8 cellular contexts compared by ENCODE assay signal in the genomic region with DNA sequence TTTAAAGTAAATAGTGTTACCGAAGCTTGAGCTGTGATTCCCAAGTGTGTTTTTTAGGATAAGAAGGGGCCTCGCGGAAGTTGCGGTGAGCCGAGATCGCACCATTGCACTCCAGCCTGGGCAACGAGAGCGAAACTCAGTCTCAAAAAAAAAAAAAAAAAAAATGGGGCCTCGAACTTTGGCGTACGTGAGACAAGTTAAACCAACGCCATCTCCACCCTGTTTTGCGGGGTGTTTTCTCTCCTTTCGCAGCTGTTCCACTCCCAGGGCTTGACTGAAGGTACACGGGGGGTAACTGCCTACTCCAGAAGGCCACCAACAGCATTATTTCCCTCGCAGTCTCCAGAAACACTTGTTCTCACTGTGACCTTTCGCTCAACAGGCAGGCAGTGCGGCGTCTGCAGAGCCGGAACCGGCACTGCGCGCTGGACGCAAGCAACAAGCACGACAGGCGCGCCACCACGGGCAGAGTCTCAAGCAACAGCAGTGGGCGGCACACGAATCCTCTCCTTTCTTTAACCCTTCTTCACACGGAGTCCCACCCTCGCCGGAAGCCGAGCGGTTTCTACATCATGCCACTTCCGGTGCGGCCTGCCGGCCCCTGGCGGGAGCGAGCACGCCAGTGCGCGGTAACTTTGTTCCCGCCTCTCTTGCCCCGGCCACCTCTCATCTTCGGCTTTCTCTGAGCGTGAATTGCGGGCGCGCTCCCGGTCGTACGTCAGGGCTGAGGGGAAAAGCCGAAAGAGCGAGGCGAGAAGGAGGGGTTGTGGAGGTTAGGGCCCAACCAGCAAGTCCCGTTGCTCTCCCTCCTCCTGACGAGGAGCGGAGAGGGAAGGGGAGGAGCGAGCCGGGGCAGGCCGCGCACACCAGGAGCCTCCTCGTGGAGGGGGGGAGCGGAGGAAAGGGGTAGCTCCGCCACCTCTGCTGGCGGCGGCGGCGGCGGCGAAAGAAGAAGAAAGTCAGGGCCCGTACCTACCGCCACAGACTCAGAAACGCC. TPM values are rescaled to one million over a fixed set of nuclear protein-coding genes. Genes with fewer than 3 reads are reported as not detected.
DNase-seq lines count a peak whose midpoint lies in the region; ATAC-seq and TF ChIP-seq lines count a peak whose summit lies in the region.

No MANE protein-coding gene starts in this region.

- H2AK5ac ChIP-seq in neuronal stem cell (ENCODE audit: low read depth, low read length), result no peak overlapping the region

- 0% methylated on average over 9 to 11 of the region's 75 CpGs for WGBS in gastroesophageal sphincter (ENCODE audit: low coverage in 1 of 2), 2 donors
- no CpG with 5 or more reads among the region's 75 CpGs for WGBS in neuronal stem cell (ENCODE audit: extremely low coverage in 2 of 2, insufficient read length in 2 of 2, insufficient replicate concordance in 1 of 2), 2 donors

- no peak for TF ChIP-seq EP300 in gastroesophageal sphincter (IDR thresholded peaks at IDR 0.05)

- H2AFZ ChIP-seq in neuronal stem cell (ENCODE audit: low read length), result peak overlapping the region; percentile 94

- DNase-seq in GM06990 (ENCODE audit: extremely low read depth, insufficient read length), result peak; percentile 99
- DNase-seq in NB4 (ENCODE audit: low read depth), result peak; percentile 100
- peak; percentile 100 for DNase-seq in SK-N-DZ (ENCODE audit: low spot score)
- DNase-seq in activated naive CD4-positive, alpha-beta T cell treated with anti-CD3 and anti-CD28 coated beads, Interleukin-2, amount 50 U/mL, for 16 hours, result peak; percentile 98
- DNase-seq in neuronal stem cell (ENCODE audit: low spot score), result peak; percentile 98

- ATAC-seq in HG02571 (IDR thresholded peaks at IDR 0.05; ENCODE audit: unreplicated experiment) (peak; percentile 65), gastroesophageal sphincter (peak; percentile 94)

- no peak overlapping the region for H3K4ac ChIP-seq in neuronal stem cell (ENCODE audit: low read length)

- H3K9ac ChIP-seq in neuronal stem cell (ENCODE audit: low read depth, low read length, poor library complexity) (peak overlapping the region; percentile 99), subcutaneous abdominal adipose tissue (ENCODE audit: low read length in 5 of 5) (peak overlapping the region; percentile 49 to 98 (median 86))

- H3K4me1 ChIP-seq in gastroesophageal sphincter (peaks cover 0 to 27% (median 5%) of the 10 kb centered on the region in 3 donors), neuronal stem cell (ENCODE audit: control insufficient read depth in 2 of 2, insufficient read depth in 1 of 2, low read depth in 1 of 2, low read length in 2 of 2) (peaks cover 0 to 6% of the 10 kb centered on the region in 2 donors), subcutaneous abdominal adipose tissue (ENCODE audit: control insufficient read depth in 5 of 5, insufficient read depth in 5 of 5, low read length in 5 of 5) (peaks cover 2 to 39% (median 32%) of the 10 kb centered on the region in 5 donors)

- H3K27me3 ChIP-seq in GM06990 (replicated peaks; ENCODE audit: control insufficient read depth, insufficient read depth, low read length) (no peaks in the 10 kb centered on the region), gastroesophageal sphincter (no peaks in the 10 kb centered on the region), neuronal stem cell (ENCODE audit: control insufficient read depth in 3 of 3, insufficient read depth in 3 of 3, low read depth in 1 of 3, low read length in 3 of 3) (no peaks in the 10 kb centered on the region), subcutaneous abdominal adipose tissue (ENCODE audit: control insufficient read depth in 5 of 5, insufficient read depth in 4 of 5, low read length in 5 of 5) (no peaks in the 10 kb centered on the region)

- H3K9me3 ChIP-seq in gastroesophageal sphincter (no peaks in the 10 kb centered on the region), neuronal stem cell (replicated peaks in 1 of 2; ENCODE audit: control insufficient read depth in 2 of 2, insufficient read depth in 1 of 2, low read depth in 1 of 2, low read length in 2 of 2) (peaks cover 0 to 8% of the 10 kb centered on the region in 2 donors), subcutaneous abdominal adipose tissue (ENCODE audit: control insufficient read depth in 5 of 5, low read length in 5 of 5) (no peaks in the 10 kb centered on the region)

- H3K36me3 ChIP-seq in GM06990 (ENCODE audit: control insufficient read depth, insufficient read depth, low read length), result no peaks in the 10 kb centered on the region
- H3K36me3 ChIP-seq in gastroesophageal sphincter, result no peaks in the 10 kb centered on the region
- peaks cover 0 to 14% of the 10 kb centered on the region in 2 donors for H3K36me3 ChIP-seq in neuronal stem cell (replicated peaks in 1 of 2; ENCODE audit: control insufficient read depth in 2 of 2, insufficient read depth in 2 of 2, low read length in 2 of 2)
- no peaks in the 10 kb centered on the region for H3K36me3 ChIP-seq in subcutaneous abdominal adipose tissue (ENCODE audit: control insufficient read depth in 5 of 5, insufficient read depth in 5 of 5, low read length in 5 of 5)

- H2BK5ac ChIP-seq in neuronal stem cell (ENCODE audit: low read length), result peak overlapping the region; percentile 63

- peak overlapping the region; percentile 93 to 99 (median 98) for H3K27ac ChIP-seq in gastroesophageal sphincter
- peak overlapping the region; percentile 98 for H3K27ac ChIP-seq in neuronal stem cell (replicated peaks; ENCODE audit: low read length)
- peak overlapping the region; percentile 94 for H3K27ac ChIP-seq in subcutaneous abdominal adipose tissue (ENCODE audit: low read depth, low read length)

- peak overlapping the region; percentile 91 for H3K4me3 ChIP-seq in GM06990 (replicated peaks; ENCODE audit: low read depth, low read length)
- H3K4me3 ChIP-seq in NB4 (ENCODE audit: low read depth, low read length), result peak overlapping the region; percentile 94
- peak overlapping the region; percentile 76 to 92 for H3K4me3 ChIP-seq in gastroesophageal sphincter
- H3K4me3 ChIP-seq in neuronal stem cell (ENCODE audit: low read length in 2 of 2), result peak overlapping the region; percentile 80 to 100
- peak overlapping the region; percentile 74 to 94 (median 88) for H3K4me3 ChIP-seq in subcutaneous abdominal adipose tissue (ENCODE audit: low read depth in 1 of 5, low read length in 5 of 5)

- peak overlapping the region; percentile 78 for H3K14ac ChIP-seq in neuronal stem cell (ENCODE audit: low read length)

- no peak overlapping the region for H2BK15ac ChIP-seq in neuronal stem cell (ENCODE audit: low read length)

- H3K18ac ChIP-seq in neuronal stem cell (ENCODE audit: low read length), result peak overlapping the region; percentile 99

- H4K91ac ChIP-seq in neuronal stem cell (ENCODE audit: low read depth, low read length, poor library complexity), result no peak overlapping the region

- peaks cover 13% of the 10 kb centered on the region for H3K79me1 ChIP-seq in neuronal stem cell (ENCODE audit: low read depth, low read length)

- peak overlapping the region; percentile 57 for H2BK120ac ChIP-seq in neuronal stem cell (ENCODE audit: low read depth, low read length)

- H2BK12ac ChIP-seq in neuronal stem cell (ENCODE audit: low read length), result peak overlapping the region; percentile 92

- H3K23ac ChIP-seq in neuronal stem cell (ENCODE audit: low read depth, low read length, poor library complexity), result peak overlapping the region; percentile 99

- H4K8ac ChIP-seq in neuronal stem cell (ENCODE audit: low read depth, low read length), result peak overlapping the region; percentile 89

- TF ChIP-seq CTCF in GM06990 (IDR thresholded peaks at IDR 0.05; ENCODE audit: insufficient read depth, low read length, poor library complexity, severe bottlenecking), result peak; percentile 16
- no peak for TF ChIP-seq CTCF in NB4 (IDR thresholded peaks at IDR 0.05; ENCODE audit: low read depth, low read length)
- TF ChIP-seq CTCF in gastroesophageal sphincter (IDR thresholded peaks at IDR 0.05), result peak in 1 of 4 experiments; percentile 22

- peak overlapping the region; percentile 66 for H3K4me2 ChIP-seq in neuronal stem cell (ENCODE audit: insufficient read depth, low read length, poor library complexity, severe bottlenecking)

- TF ChIP-seq POLR2A in NB4 (IDR thresholded peaks at IDR 0.05; ENCODE audit: extremely low read depth, insufficient read length) (peak; percentile 99), gastroesophageal sphincter (IDR thresholded peaks at IDR 0.05) (peak; percentile 87 to 88)

RNA-seq across cellular contexts. Expression of a gene that starts 0.8 kb away (rescaled TPM):
- 17.7 and 22.0 TPM in 2 replicates for polyA plus RNA-seq in SK-N-DZ (2014; cell fraction: cytosol; rRNA removed)
- 30.1 and 33.8 TPM in 2 replicates for polyA plus RNA-seq in SK-N-DZ (2014; cell fraction: nucleus; rRNA removed)
- 10 to 100 TPM; 56.0 to 99.0 (median 72.6) TPM for total RNA-seq in gastroesophageal sphincter
- 25.0 TPM for polyA plus RNA-seq in neuronal stem cell (2013, experiment 1 of 2)
- 23.9 TPM for polyA plus RNA-seq in neuronal stem cell (2013, experiment 2 of 2)

Comparison
In these comparisons a context has a peak if more than half of its experiments do, and no peak if none do; other contexts are left out.
1. Peak in every context shown above with its lines: DNase-seq, ATAC-seq, H3K4me3 ChIP-seq and H3K27ac ChIP-seq.